ENCODE assay signal across 1 cellular context in the genomic region with DNA sequence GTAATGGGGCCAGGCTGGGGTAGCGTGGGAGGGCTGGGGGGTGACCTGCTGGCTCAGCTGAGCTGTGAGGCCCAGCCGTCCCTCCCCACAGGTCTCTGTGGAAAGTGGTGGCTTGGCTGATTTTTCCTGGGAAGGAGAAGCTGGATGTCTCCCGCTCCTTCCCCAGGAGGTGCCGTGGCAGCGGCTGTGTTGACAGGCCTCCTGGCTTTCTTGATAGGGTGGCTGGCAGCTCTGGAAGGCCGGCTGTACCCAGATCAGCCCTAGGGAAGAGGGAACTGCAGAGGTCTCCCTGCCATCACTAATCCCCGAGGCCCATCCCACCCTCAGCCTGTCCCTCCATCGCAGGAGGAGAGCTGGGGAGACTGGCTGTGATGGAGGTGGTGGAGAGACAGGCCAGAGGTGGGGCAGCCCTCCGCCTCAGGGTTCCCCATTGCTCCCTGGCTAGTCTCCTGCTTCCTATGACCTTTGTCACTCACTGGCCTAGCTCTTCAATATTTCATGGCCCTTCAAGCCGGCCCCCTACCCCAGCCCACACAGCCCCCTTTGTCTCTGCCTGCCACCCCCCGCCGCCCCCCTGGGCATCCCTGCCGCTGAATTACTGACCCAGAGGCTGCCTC.
TF ChIP-seq lines count a peak whose summit lies in the region.

No MANE protein-coding gene starts in this region.

TF ChIP-seq in A549, 52 proteins besides CTCF, POLR2A, EP300 and RAD21 (continued from another document):
- TF ChIP-seq, protein P1, sequence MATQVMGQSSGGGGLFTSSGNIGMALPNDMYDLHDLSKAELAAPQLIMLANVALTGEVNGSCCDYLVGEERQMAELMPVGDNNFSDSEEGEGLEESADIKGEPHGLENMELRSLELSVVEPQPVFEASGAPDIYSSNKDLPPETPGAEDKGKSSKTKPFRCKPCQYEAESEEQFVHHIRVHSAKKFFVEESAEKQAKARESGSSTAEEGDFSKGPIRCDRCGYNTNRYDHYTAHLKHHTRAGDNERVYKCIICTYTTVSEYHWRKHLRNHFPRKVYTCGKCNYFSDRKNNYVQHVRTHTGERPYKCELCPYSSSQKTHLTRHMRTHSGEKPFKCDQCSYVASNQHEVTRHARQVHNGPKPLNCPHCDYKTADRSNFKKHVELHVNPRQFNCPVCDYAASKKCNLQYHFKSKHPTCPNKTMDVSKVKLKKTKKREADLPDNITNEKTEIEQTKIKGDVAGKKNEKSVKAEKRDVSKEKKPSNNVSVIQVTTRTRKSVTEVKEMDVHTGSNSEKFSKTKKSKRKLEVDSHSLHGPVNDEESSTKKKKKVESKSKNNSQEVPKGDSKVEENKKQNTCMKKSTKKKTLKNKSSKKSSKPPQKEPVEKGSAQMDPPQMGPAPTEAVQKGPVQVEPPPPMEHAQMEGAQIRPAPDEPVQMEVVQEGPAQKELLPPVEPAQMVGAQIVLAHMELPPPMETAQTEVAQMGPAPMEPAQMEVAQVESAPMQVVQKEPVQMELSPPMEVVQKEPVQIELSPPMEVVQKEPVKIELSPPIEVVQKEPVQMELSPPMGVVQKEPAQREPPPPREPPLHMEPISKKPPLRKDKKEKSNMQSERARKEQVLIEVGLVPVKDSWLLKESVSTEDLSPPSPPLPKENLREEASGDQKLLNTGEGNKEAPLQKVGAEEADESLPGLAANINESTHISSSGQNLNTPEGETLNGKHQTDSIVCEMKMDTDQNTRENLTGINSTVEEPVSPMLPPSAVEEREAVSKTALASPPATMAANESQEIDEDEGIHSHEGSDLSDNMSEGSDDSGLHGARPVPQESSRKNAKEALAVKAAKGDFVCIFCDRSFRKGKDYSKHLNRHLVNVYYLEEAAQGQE (IDR thresholded peaks at IDR 0.05), result no peak
- TF ChIP-seq KDM5A (IDR thresholded peaks at IDR 0.05) (no peak), MYC (IDR thresholded peaks at IDR 0.05; ENCODE audit: borderline replicate concordance, low read length) (no peak), RCOR1 (IDR thresholded peaks at IDR 0.05; ENCODE audit: low read depth, low read length) (no peak)
- TF ChIP-seq, protein P2, sequence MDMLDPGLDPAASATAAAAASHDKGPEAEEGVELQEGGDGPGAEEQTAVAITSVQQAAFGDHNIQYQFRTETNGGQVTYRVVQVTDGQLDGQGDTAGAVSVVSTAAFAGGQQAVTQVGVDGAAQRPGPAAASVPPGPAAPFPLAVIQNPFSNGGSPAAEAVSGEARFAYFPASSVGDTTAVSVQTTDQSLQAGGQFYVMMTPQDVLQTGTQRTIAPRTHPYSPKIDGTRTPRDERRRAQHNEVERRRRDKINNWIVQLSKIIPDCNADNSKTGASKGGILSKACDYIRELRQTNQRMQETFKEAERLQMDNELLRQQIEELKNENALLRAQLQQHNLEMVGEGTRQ (IDR thresholded peaks at IDR 0.05), result no peak
TF ChIP-seq in A549: peak in this region for 0.
